ENCODE assay signal across 19 cellular contexts in the genomic region with DNA sequence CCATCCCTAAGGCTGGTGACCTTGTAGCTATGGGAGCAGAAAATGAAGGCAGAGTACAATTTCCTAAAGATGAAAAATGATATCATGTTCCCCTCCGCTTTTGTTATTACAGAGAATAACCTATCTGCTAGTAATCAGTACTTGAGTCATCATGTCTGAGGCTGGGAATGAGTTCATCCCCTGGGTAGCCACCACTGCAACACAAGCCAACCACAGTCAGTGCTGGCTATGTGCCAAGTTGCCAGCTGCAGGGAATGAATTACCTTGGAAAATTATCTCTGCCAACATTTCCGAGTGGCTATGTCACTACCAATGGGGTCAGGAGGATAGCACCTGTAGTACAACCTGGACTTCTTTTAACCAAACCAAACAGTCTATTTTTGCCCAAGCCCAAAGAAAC.
DNase-seq lines count a peak whose midpoint lies in the region; ATAC-seq, FAIRE-seq and TF ChIP-seq lines count a peak whose summit lies in the region.
"Had no signal": no experiment of that assay in that cellular context is flagged by ENCODE, and none has a peak within 500 bp of the region (broad histone marks: within the 10 kb centered on the region; RNA-seq: fewer than 3 reads in every experiment).

No MANE protein-coding gene starts in this region.

- H4K20me1 ChIP-seq in smooth muscle cell (ENCODE audit: low read depth) = no peaks in the 10 kb centered on the region

- no peaks in the 10 kb centered on the region for H3K9me3 Mint-ChIP-seq in MCF 10A (ENCODE audit: unreplicated experiment)

- H3K9me3 ChIP-seq in breast epithelium = no peaks in the 10 kb centered on the region
- H3K9me3 ChIP-seq in smooth muscle cell (replicated peaks; ENCODE audit: low read depth) = no peaks in the 10 kb centered on the region
- H3K9me3 ChIP-seq in psoas muscle = no peaks in the 10 kb centered on the region
- H3K9me3 ChIP-seq: A549, upper lobe of left lung had no signal

- TF ChIP-seq CTCF in MCF 10A (IDR thresholded peaks at IDR 0.05; ENCODE audit: unreplicated experiment) (no peak), breast epithelium (IDR thresholded peaks at IDR 0.05) (no peak), bronchial epithelial cell (IDR thresholded peaks at IDR 0.05; ENCODE audit: insufficient read depth, low read length, severe bottlenecking) (no peak), smooth muscle cell (IDR thresholded peaks at IDR 0.05; ENCODE audit: borderline replicate concordance, insufficient read depth, poor library complexity, severe bottlenecking) (no peak), psoas muscle (IDR thresholded peaks at IDR 0.05) (no peak)

- H3K27ac Mint-ChIP-seq in MCF 10A (ENCODE audit: low read depth, unreplicated experiment) = no peak overlapping the region
- H3K27ac Mint-ChIP-seq: activated CD4-positive, alpha-beta T cell treated with anti-CD3 and anti-CD28 coated beads, Interleukin-2, amount 10 ng/mL, durations not matched to agents 24 days and 14 days; naive thymus-derived CD4-positive, alpha-beta T cell had no signal

- peaks cover 3% of the 10 kb centered on the region for H3F3A ChIP-seq in smooth muscle cell (ENCODE audit: low read depth)

- no peak for FAIRE-seq in bronchial epithelial cell (lab: Jason Lieb, UNC)
- FAIRE-seq: A549, GM12892 had no signal

- no peak overlapping the region for H3K9ac ChIP-seq in smooth muscle cell (ENCODE audit: low read depth)

- H3K27me3 Mint-ChIP-seq in MCF 10A (ENCODE audit: insufficient read depth, unreplicated experiment) = no peaks in the 10 kb centered on the region
- H3K27me3 Mint-ChIP-seq: activated CD4-positive, alpha-beta T cell treated with anti-CD3 and anti-CD28 coated beads, Interleukin-2, amount 10 ng/mL, durations not matched to agents 24 days and 14 days; central memory CD8-positive, alpha-beta T cell; naive thymus-derived CD4-positive, alpha-beta T cell had no signal

- H3K36me3 Mint-ChIP-seq in MCF 10A (ENCODE audit: insufficient read depth, unreplicated experiment) = no peaks in the 10 kb centered on the region
- H3K36me3 Mint-ChIP-seq: naive thymus-derived CD4-positive, alpha-beta T cell had no signal

- H2AFZ ChIP-seq in smooth muscle cell (ENCODE audit: low read depth) = no peak overlapping the region

- no peak for ATAC-seq in psoas muscle
- ATAC-seq: A549; naive thymus-derived CD4-positive, alpha-beta T cell had no signal

- POLR2A ChIA-PET in MCF 10A (lab: Yijun Ruan, JAX) = interaction anchor here (0.6 to 0.9 kb wide), 2 partner anchors 10 to 63 kb away, joined by 3 read pairs; no protein-coding TSS in a partner anchor

- H3K36me3 ChIP-seq in breast epithelium (no peaks in the 10 kb centered on the region), bronchial epithelial cell (ENCODE audit: control insufficient read depth, insufficient read depth, low read length) (no peaks in the 10 kb centered on the region), smooth muscle cell (ENCODE audit: low read depth) (no peaks in the 10 kb centered on the region), psoas muscle (ENCODE audit: insufficient read depth in 1 of 2, low read depth in 1 of 2) (no peaks in the 10 kb centered on the region)
- H3K36me3 ChIP-seq: spleen, upper lobe of left lung had no signal

- H3K27me3 ChIP-seq in breast epithelium (no peaks in the 10 kb centered on the region), bronchial epithelial cell (ENCODE audit: control insufficient read depth, insufficient read depth, low read length) (no peaks in the 10 kb centered on the region), smooth muscle cell (ENCODE audit: low read depth) (no peaks in the 10 kb centered on the region), psoas muscle (ENCODE audit: insufficient read depth in 3 of 3, low read length in 2 of 3) (no peaks in the 10 kb centered on the region)
- H3K27me3 ChIP-seq: spleen, upper lobe of left lung had no signal

- H3K79me2 ChIP-seq in smooth muscle cell (ENCODE audit: low read depth) = no peaks in the 10 kb centered on the region

- intact Hi-C loops in MCF 10A (cut with micrococcal nuclease) (no loop called here), breast epithelium (cut with DNase I; ENCODE audit: low total_unique reads) (no loop called here), psoas muscle (cut with DNase I) (no loop called here)

- CTCF ChIA-PET in MCF 10A (lab: Yijun Ruan, JAX) = no interaction called here

- TF ChIP-seq POLR2A in breast epithelium (IDR thresholded peaks at IDR 0.05) = no peak

- H3K4me2 ChIP-seq in smooth muscle cell = peak overlapping the region; percentile 18
- H3K4me2 ChIP-seq: A549 had no signal

- H3K4me1 ChIP-seq in breast epithelium (no peaks in the 10 kb centered on the region), smooth muscle cell (ENCODE audit: low read depth) (peaks cover 8% of the 10 kb centered on the region), psoas muscle (no peaks in the 10 kb centered on the region)
- H3K4me1 ChIP-seq: A549, spleen, upper lobe of left lung had no signal

- H3K4me3 ChIP-seq in breast epithelium (no peak overlapping the region), bronchial epithelial cell (ENCODE audit: low read depth, low read length) (no peak overlapping the region), smooth muscle cell (no peak overlapping the region), psoas muscle (no peak overlapping the region)
- H3K4me3 ChIP-seq: A549, spleen, upper lobe of left lung had no signal

- no TSS peak for BruUV-seq in MCF 10A (replicated peaks; lab: Mats Ljungman, UMichigan)

- H3K4me3 Mint-ChIP-seq in MCF 10A (ENCODE audit: unreplicated experiment) = no peak overlapping the region
- H3K4me3 Mint-ChIP-seq: activated CD4-positive, alpha-beta T cell treated with anti-CD3 and anti-CD28 coated beads, Interleukin-2, amount 10 ng/mL, durations not matched to agents 24 days and 14 days; central memory CD8-positive, alpha-beta T cell; naive thymus-derived CD4-positive, alpha-beta T cell had no signal

- WGBS in smooth muscle cell (ENCODE audit: low lambda C conversion rate) = 37% methylated on average over 2 of the region's 2 CpGs
- WGBS in psoas muscle, 3 donors = 34 to 55% (median 36%) methylated on average over 2 of the region's 2 CpGs

- DNase-seq in MCF 10A (ENCODE audit: unreplicated experiment) (peak; percentile 95), breast epithelium (ENCODE audit: low spot score in 2 of 2) (no peak), NCI-H69 (lab: John Stamatoyannopoulos, UW) (peak; percentile 83), bronchial epithelial cell (ENCODE audit: low read depth) (peak; percentile 64), smooth muscle cell (lab: John Stamatoyannopoulos, UW; ENCODE audit: unreplicated experiment) (no peak), nucleus accumbens (lab: John Stamatoyannopoulos, UW) (no peak), psoas muscle (no peak)
- no peak for DNase-seq in stimulated activated CD4-positive, alpha-beta T cell treated with anti-CD3 and anti-CD28 coated beads, Interleukin-15, amount 100 ng/mL, for 24 hours
- DNase-seq: activated CD4-positive, alpha-beta T cell treated with anti-CD3 and anti-CD28 coated beads, Interleukin-2, amount 10 ng/mL, durations not matched to agents 24 days and 14 days; activated gamma-delta T cell; DMS79; islet precursor cell; naive thymus-derived CD4-positive, alpha-beta T cell; spleen; T-helper 1 cell; upper lobe of left lung had no signal

- H3K27ac ChIP-seq in breast epithelium (no peak overlapping the region), smooth muscle cell (ENCODE audit: low read depth) (peak overlapping the region; percentile 58), psoas muscle (no peak overlapping the region)
- H3K27ac ChIP-seq: A549, spleen, upper lobe of left lung had no signal

- H3K4me1 Mint-ChIP-seq in MCF 10A (ENCODE audit: insufficient read depth, unreplicated experiment) = peaks cover 28% of the 10 kb centered on the region
- H3K4me1 Mint-ChIP-seq: activated CD4-positive, alpha-beta T cell treated with anti-CD3 and anti-CD28 coated beads, Interleukin-2, amount 10 ng/mL, durations not matched to agents 24 days and 14 days; central memory CD8-positive, alpha-beta T cell; naive thymus-derived CD4-positive, alpha-beta T cell had no signal

Comparison
In these comparisons a context has a peak if more than half of its experiments do, and no peak if none do; other contexts are left out.
1. DNase-seq: peak in MCF 10A (single experiment), NCI-H69 (single experiment) and bronchial epithelial cell (single experiment); none in breast epithelium (0 of 2), smooth muscle cell (single experiment), nucleus accumbens (0 of 56), stimulated activated CD4-positive, alpha-beta T cell treated with anti-CD3 and anti-CD28 coated beads, Interleukin-15, amount 100 ng/mL, for 24 hours (single experiment) and psoas muscle (0 of 2).